ENCODE assay signal across 9 cellular contexts in genomic region chr1:234400773-234401172, GRCh38. TPM values are rescaled to one million over a fixed set of nuclear protein-coding genes. Genes with fewer than 3 reads are reported as not detected.
DNase-seq lines count a peak whose midpoint lies in the region; ATAC-seq and TF ChIP-seq lines count a peak whose summit lies in the region.
"Had no signal": no experiment of that assay in that cellular context is flagged by ENCODE, and none has a peak within 500 bp of the region (broad histone marks: within the 10 kb centered on the region; RNA-seq: fewer than 3 reads in every experiment).

No MANE protein-coding gene starts in this region.

- TF ChIP-seq POLR2A in tibial nerve (IDR thresholded peaks at IDR 0.05) (no peak), GM18505 (IDR thresholded peaks at IDR 0.05; ENCODE audit: borderline replicate concordance, extremely low read depth, insufficient read depth, insufficient read length) (no peak)

- H3K27ac ChIP-seq in MM.1S (ENCODE audit: low read length) (no peak overlapping the region), tibial nerve (peak overlapping the region in 1 of 4 donors; percentile 42)

- H3K4me1 Mint-ChIP-seq in CD14-positive monocyte (peaks cover 36% of the 10 kb centered on the region), progenitor cell of endocrine pancreas (ENCODE audit: low read depth) (no peaks in the 10 kb centered on the region)

- no peaks in the 10 kb centered on the region for H3K9me3 Mint-ChIP-seq in CD14-positive monocyte
- no peaks in the 10 kb centered on the region for H3K9me3 Mint-ChIP-seq in progenitor cell of endocrine pancreas (ENCODE audit: low read depth)

- H3K4me3 Mint-ChIP-seq in CD14-positive monocyte (peak overlapping the region; percentile 13 to 65), progenitor cell of endocrine pancreas (ENCODE audit: low read depth) (no peak overlapping the region)

- intact Hi-C loops in CD14-positive monocyte (cut with micrococcal nuclease), result loop anchor here in 1 of 2 donors (10.0 kb wide), 1 partner anchor 76 kb away; no protein-coding TSS in a partner anchor

- H3K27me3 Mint-ChIP-seq in CD14-positive monocyte (ENCODE audit: low read depth in 3 of 3) (no peaks in the 10 kb centered on the region), progenitor cell of endocrine pancreas (no peaks in the 10 kb centered on the region)

- DNase-seq in CD14-positive monocyte (ENCODE audit: low spot score) (no peak), MM.1S (peak; percentile 72), germinal center (ENCODE audit: low spot score) (peak; percentile 23), anterior cingulate cortex (lab: John Stamatoyannopoulos, UW) (no peak), progenitor cell of endocrine pancreas (ENCODE audit: low spot score, unreplicated experiment) (no peak), tibial nerve (ENCODE audit: low spot score in 2 of 2) (no peak)
- DNase-seq: stimulated activated CD4-positive, alpha-beta T cell treated with anti-CD3 and anti-CD28 coated beads, Interleukin-4, amount 100 ng/mL, for 4 hours had no signal

- H3K27ac Mint-ChIP-seq in CD14-positive monocyte (peak overlapping the region; percentile 54 to 85 (median 79)), progenitor cell of endocrine pancreas (no peak overlapping the region)

- H3K4me3 ChIP-seq in MM.1S (ENCODE audit: low read length) (no peak overlapping the region; the same call in 1 of the 2 replicates), tibial nerve (no peak overlapping the region)

- H3K9me3 ChIP-seq in MM.1S (replicated peaks; ENCODE audit: insufficient read depth, low read length) (no peaks in the 10 kb centered on the region), tibial nerve (no peaks in the 10 kb centered on the region)

- peaks cover 20% of the 10 kb centered on the region for H3F3A ChIP-seq in MM.1S (ENCODE audit: insufficient read depth, low read length)

- H3K9me2 ChIP-seq in MM.1S (replicated peaks; ENCODE audit: insufficient read depth, low read length), result no peaks in the 10 kb centered on the region

- H3K79me2 ChIP-seq in MM.1S (ENCODE audit: low read length), result no peaks in the 10 kb centered on the region

- H4K20me1 ChIP-seq in MM.1S (ENCODE audit: insufficient read depth, low read length), result no peaks in the 10 kb centered on the region

- no peak overlapping the region for H2AFZ ChIP-seq in MM.1S (ENCODE audit: low read length)

- peak; percentile 62 for ATAC-seq in GM19463 (IDR thresholded peaks at IDR 0.05; ENCODE audit: unreplicated experiment)
- ATAC-seq in GM18505 (IDR thresholded peaks at IDR 0.05; ENCODE audit: unreplicated experiment), result no peak

- H3K36me3 ChIP-seq in MM.1S (replicated peaks; ENCODE audit: insufficient read depth, low read length) (no peaks in the 10 kb centered on the region), tibial nerve (peaks cover 0 to 34% (median 0%) of the 10 kb centered on the region in 3 donors)

- no peak overlapping the region for H3K9ac ChIP-seq in MM.1S (ENCODE audit: low read length)

- no peaks in the 10 kb centered on the region for H3K27me3 ChIP-seq in MM.1S (replicated peaks; ENCODE audit: insufficient read depth, low read length)
- H3K27me3 ChIP-seq in tibial nerve, result no peaks in the 10 kb centered on the region

- H3K36me3 Mint-ChIP-seq in CD14-positive monocyte, result peaks cover 7 to 13% of the 10 kb centered on the region in 2 donors
- H3K36me3 Mint-ChIP-seq in progenitor cell of endocrine pancreas (ENCODE audit: insufficient read depth), result peaks cover 7% of the 10 kb centered on the region

- H3K4me2 ChIP-seq in MM.1S (ENCODE audit: low read depth, low read length), result peak overlapping the region; percentile 40

- peaks cover 18% of the 10 kb centered on the region for H3K4me1 ChIP-seq in MM.1S (ENCODE audit: low read length)
- H3K4me1 ChIP-seq in tibial nerve, result no peaks in the 10 kb centered on the region

- TF ChIP-seq EP300 in tibial nerve (IDR thresholded peaks at IDR 0.05), result no peak

- TF ChIP-seq CTCF in CD14-positive monocyte (IDR thresholded peaks at IDR 0.05) (no peak), MM.1S (IDR thresholded peaks at IDR 0.05; ENCODE audit: low read length) (no peak), progenitor cell of endocrine pancreas (IDR thresholded peaks at IDR 0.05; ENCODE audit: unreplicated experiment) (no peak), tibial nerve (IDR thresholded peaks at IDR 0.05) (no peak)

RNA-seq across cellular contexts. Expression of gene COA6, which starts 27.5 kb away (rescaled TPM):
- polyA plus RNA-seq in CD14-positive monocyte, result 10 to 100 TPM; 46.3 to 55.5 TPM
- total RNA-seq in progenitor cell of endocrine pancreas (31.4 and 32.6 TPM in 2 replicates), tibial nerve (10 to 100 TPM; 11.1 to 25.6 (median 18.6) TPM)

Comparison
In these comparisons a context has a peak if more than half of its experiments do, and no peak if none do; other contexts are left out.
1. DNase-seq: peak in MM.1S (single experiment) and germinal center (single experiment); none in CD14-positive monocyte (single experiment), anterior cingulate cortex (0 of 58), progenitor cell of endocrine pancreas (single experiment) and tibial nerve (0 of 2).